ENCODE assay signal across 8 cellular contexts in genomic region chr16:56450275-56450889, GRCh38. TPM values are rescaled to one million over a fixed set of nuclear protein-coding genes. Genes with fewer than 3 reads are reported as not detected.
DNase-seq lines count a peak whose midpoint lies in the region; ATAC-seq, FAIRE-seq and TF ChIP-seq lines count a peak whose summit lies in the region.

No MANE protein-coding gene starts in this region.

- H3K4me3 ChIP-seq in BLaER1 (peak overlapping the region; percentile 90), astrocyte (ENCODE audit: insufficient read depth, low read depth, low read length) (peak overlapping the region; percentile 87), HepG2 (replicated peaks in 1 of 3; ENCODE audit: insufficient read depth in 1 of 3, low read depth in 2 of 3, low read length in 3 of 3) (peak overlapping the region; percentile 93 to 97 (median 96)), upper lobe of left lung (peak overlapping the region; percentile 67 to 97 (median 86))

- peaks cover 84% of the 10 kb centered on the region for H3K79me2 ChIP-seq in astrocyte (ENCODE audit: insufficient read depth, low read length)
- peaks cover 69% of the 10 kb centered on the region for H3K79me2 ChIP-seq in HepG2 (ENCODE audit: insufficient read depth, low read length)

- H4K20me1 ChIP-seq in BLaER1 (peaks cover 56% of the 10 kb centered on the region), astrocyte (ENCODE audit: insufficient read depth, low read length) (peaks cover 54% of the 10 kb centered on the region), HepG2 (ENCODE audit: insufficient read depth, low read length) (peaks cover 30% of the 10 kb centered on the region)

- TF ChIP-seq CTCF in astrocyte (IDR thresholded peaks at IDR 0.05; ENCODE audit: insufficient read depth, low read depth, low read length) (no peak), HepG2 (CRISPR knock-in tag; IDR thresholded peaks at IDR 0.05) (no peak), upper lobe of left lung (IDR thresholded peaks at IDR 0.05) (no peak)

- POLR2A ChIA-PET in HepG2 (lab: Yijun Ruan, JAX): interaction anchor here (1.1 to 1.9 kb wide), 3 partner anchors 10 to 390 kb away, joined by 3 to 27 read pairs (median 10); no protein-coding TSS in a partner anchor

- in situ Hi-C loops in HepG2 (cut with HindIII; ENCODE audit: extremely low pct_ligation_motif_present, low pct_unique_long_range_greater_than_20kb): no loop called here

- DNase-seq in astrocyte (ENCODE audit: low read depth): no peak
- DNase-seq in HepG2 (ENCODE audit: low spot score): no peak
- no peak for DNase-seq in upper lobe of left lung

- H3K4me3 Mint-ChIP-seq in astrocyte (ENCODE audit: unreplicated experiment): peak overlapping the region; percentile 98

- H3K4me1 Mint-ChIP-seq in astrocyte (ENCODE audit: low read depth, unreplicated experiment): peaks cover 24% of the 10 kb centered on the region

- peaks cover under 1% of the 10 kb centered on the region for H3K36me3 Mint-ChIP-seq in astrocyte (ENCODE audit: low read depth, unreplicated experiment)

- no peak for TF ChIP-seq RAD21 in HepG2 (CRISPR knock-in tag; IDR thresholded peaks at IDR 0.05)

- no peaks in the 10 kb centered on the region for H3K9me3 ChIP-seq in BLaER1
- H3K9me3 ChIP-seq in astrocyte (ENCODE audit: insufficient read depth, low read depth, low read length): no peaks in the 10 kb centered on the region
- H3K9me3 ChIP-seq in HepG2 (ENCODE audit: low read length): no peaks in the 10 kb centered on the region
- H3K9me3 ChIP-seq in upper lobe of left lung: no peaks in the 10 kb centered on the region

- H3K36me3 ChIP-seq in BLaER1 (peaks cover 51% of the 10 kb centered on the region), astrocyte (ENCODE audit: insufficient read depth, low read length) (peaks cover 17% of the 10 kb centered on the region), HepG2 (replicated peaks in 1 of 2; ENCODE audit: control insufficient read depth in 1 of 2, insufficient read depth in 2 of 2, low read length in 2 of 2) (peaks cover 7 to 45% of the 10 kb centered on the region in 2 experiments), upper lobe of left lung (peaks cover 3 to 36% (median 7%) of the 10 kb centered on the region in 4 donors)

- TF ChIP-seq POLR2A in HepG2 (IDR thresholded peaks at IDR 0.05; ENCODE audit: insufficient read depth in 1 of 2, low read depth in 2 of 2, low read length in 2 of 2): no peak
- TF ChIP-seq POLR2A in upper lobe of left lung (IDR thresholded peaks at IDR 0.05): no peak

- TF ChIP-seq EP300 in HepG2 (IDR thresholded peaks at IDR 0.05; ENCODE audit: low read depth in 2 of 2, low read length in 2 of 2) (no peak), HepG2 (CRISPR knock-in tag; IDR thresholded peaks at IDR 0.05; ENCODE audit: borderline replicate concordance) (no peak), upper lobe of left lung (IDR thresholded peaks at IDR 0.05) (no peak)

- H3K27ac ChIP-seq in BLaER1: peak overlapping the region; percentile 87
- peak overlapping the region; percentile 83 for H3K27ac ChIP-seq in astrocyte (ENCODE audit: low read depth, low read length)
- H3K27ac ChIP-seq in HepG2 (ENCODE audit: extremely low read length, insufficient read depth, low read length): peak overlapping the region; percentile 87
- H3K27ac ChIP-seq in upper lobe of left lung: peak overlapping the region; percentile 81 to 89 (median 84)

- H3K9ac ChIP-seq in BLaER1 (peak overlapping the region; percentile 88), astrocyte (ENCODE audit: low read length) (peak overlapping the region; percentile 89), HepG2 (ENCODE audit: insufficient read depth, low read depth, low read length) (peak overlapping the region; percentile 89)

- WGBS in HepG2 (ENCODE audit: low lambda C conversion rate): 3% methylated on average over 13 of the region's 13 CpGs
- WGBS in upper lobe of left lung, 2 donors: 13 to 17% methylated on average over 13 of the region's 13 CpGs

- H3K4me1 ChIP-seq in BLaER1 (peaks cover 35% of the 10 kb centered on the region), astrocyte (ENCODE audit: insufficient read depth, low read length) (peaks cover 13% of the 10 kb centered on the region), HepG2 (ENCODE audit: insufficient read depth, low read length) (peaks cover 48% of the 10 kb centered on the region), upper lobe of left lung (peaks cover 18 to 34% (median 29%) of the 10 kb centered on the region in 4 donors)

- H3K4me2 ChIP-seq in BLaER1 (peak overlapping the region; percentile 94), astrocyte (ENCODE audit: low read length) (peak overlapping the region; percentile 90), HepG2 (ENCODE audit: low read depth, low read length) (peak overlapping the region; percentile 83)

- TSS peak; percentile 43 for BruUV-seq in HepG2 (replicated peaks; lab: Mats Ljungman, UMichigan)

- peak overlapping the region; percentile 90 for H2AFZ ChIP-seq in astrocyte (ENCODE audit: low read depth, low read length)
- H2AFZ ChIP-seq in HepG2 (ENCODE audit: low read length): no peak overlapping the region

- CTCF ChIA-PET in HepG2 (lab: Yijun Ruan, JAX; ENCODE audit: low intra/inter-chr PET ratio, low total read pairs): no interaction called here

- H3K27ac Mint-ChIP-seq in astrocyte (ENCODE audit: unreplicated experiment): peak overlapping the region; percentile 83

- no peak for FAIRE-seq in astrocyte (lab: Jason Lieb, UNC)
- no peak for FAIRE-seq in HepG2 (lab: Jason Lieb, UNC)

- intact Hi-C loops in HepG2 (cut with micrococcal nuclease; ENCODE audit: unreplicated experiment): loop anchor here (2.0 to 5.0 kb wide), 3 partner anchors 26 to 68 kb away; partner anchors contain the start of gene AMFR

- H3K27me3 Mint-ChIP-seq in astrocyte (ENCODE audit: low read depth, unreplicated experiment): no peaks in the 10 kb centered on the region

- ATAC-seq in HG03064 (IDR thresholded peaks at IDR 0.05; ENCODE audit: low read depth, unreplicated experiment) (peak; percentile 2), HepG2 (no peak), upper lobe of left lung (ENCODE audit: low FRiP score in 2 of 2) (no peak), HG03045 (IDR thresholded peaks at IDR 0.05; ENCODE audit: unreplicated experiment) (no peak), GM19351 (IDR thresholded peaks at IDR 0.05; ENCODE audit: unreplicated experiment) (no peak), HG02973 (IDR thresholded peaks at IDR 0.05; ENCODE audit: unreplicated experiment) (no peak)

- no peaks in the 10 kb centered on the region for H3K9me3 Mint-ChIP-seq in astrocyte (ENCODE audit: unreplicated experiment)

- no peaks in the 10 kb centered on the region for H3K27me3 ChIP-seq in BLaER1
- H3K27me3 ChIP-seq in astrocyte (ENCODE audit: insufficient read depth, low read length): no peaks in the 10 kb centered on the region
- H3K27me3 ChIP-seq in HepG2 (ENCODE audit: control insufficient read depth in 1 of 2, insufficient read depth in 2 of 2, low read length in 2 of 2): no peaks in the 10 kb centered on the region; a peak in 1 of 5 replicates
- H3K27me3 ChIP-seq in upper lobe of left lung: no peaks in the 10 kb centered on the region

RNA-seq across cellular contexts. Expression of gene NUDT21, which starts 0.8 kb away (rescaled TPM):
- total RNA-seq in astrocyte (86.0 and 86.2 TPM in 2 replicates), HepG2 (2016; rRNA removed; fragmentation: Illumina TruSeq; extraction: Trizol) (210 and 320 TPM in 2 replicates), upper lobe of left lung (10 to 100 TPM; 28.3 to 88.2 (median 51.7) TPM)
- total RNA-seq in HepG2 (2016; cell fraction: cytosol; rRNA removed; fragmentation: Illumina TruSeq; extraction: Trizol; ENCODE audit: low read depth): 59.7 and 74.4 TPM in 2 replicates
- 213 and 328 TPM in 2 replicates for total RNA-seq in HepG2 (2016; cell fraction: insoluble cytoplasmic fraction; rRNA removed; fragmentation: Illumina TruSeq; extraction: Trizol)
- 88.9 and 94.1 TPM in 2 replicates for total RNA-seq in HepG2 (2016; cell fraction: membrane; rRNA removed; fragmentation: Illumina TruSeq; extraction: Trizol)
- 86.2 and 94.1 TPM in 2 replicates for total RNA-seq in HepG2 (2016; cell fraction: nucleus; rRNA removed; fragmentation: Illumina TruSeq; extraction: Trizol)
- polyA plus RNA-seq in HepG2 (2011; rRNA removed): 162 and 177 TPM in 2 replicates
- polyA plus RNA-seq in HepG2 (2011; cell fraction: cytosol; rRNA removed): 66.5 and 107 TPM in 2 replicates
- 51.0 and 61.4 TPM in 2 replicates for polyA plus RNA-seq in HepG2 (2011; cell fraction: nucleus; rRNA removed)
- polyA plus RNA-seq in HepG2 (2012): 136 and 140 TPM in 2 replicates
- 77.0 and 85.0 TPM in 2 replicates for polyA plus RNA-seq in HepG2 (2016; cell fraction: cytosol; fragmentation: Illumina TruSeq; extraction: Trizol; ENCODE audit: low read depth)
- polyA plus RNA-seq in HepG2 (2016; cell fraction: insoluble cytoplasmic fraction; fragmentation: Illumina TruSeq; extraction: Trizol; ENCODE audit: low read depth): 268 and 272 TPM in 2 replicates
- polyA plus RNA-seq in HepG2 (2016; cell fraction: membrane; fragmentation: Illumina TruSeq; extraction: Trizol; ENCODE audit: low read depth): 76.9 and 88.0 TPM in 2 replicates
- polyA plus RNA-seq in HepG2 (2016; cell fraction: nucleus; fragmentation: Illumina TruSeq; extraction: Trizol; ENCODE audit: insufficient read depth, low read depth): 92.2 and 106 TPM in 2 replicates
- 103 and 183 TPM in 2 replicates for polyA minus RNA-seq in HepG2 (2011; rRNA and poly(A)+ RNA removed; ENCODE audit: low replicate concordance)
- polyA minus RNA-seq in HepG2 (2011; cell fraction: cytosol; rRNA and poly(A)+ RNA removed): 89.5 and 101 TPM in 2 replicates
- 81.6 and 84.1 TPM in 2 replicates for polyA minus RNA-seq in HepG2 (2011; cell fraction: nucleus; rRNA and poly(A)+ RNA removed)

RNA-seq across cellular contexts. Expression of gene OGFOD1, which starts 1.0 kb away (rescaled TPM):
- 102 and 107 TPM in 2 replicates for total RNA-seq in astrocyte
- 81.3 and 160 TPM in 2 replicates for total RNA-seq in HepG2 (2016; rRNA removed; fragmentation: Illumina TruSeq; extraction: Trizol)
- total RNA-seq in HepG2 (2016; cell fraction: cytosol; rRNA removed; fragmentation: Illumina TruSeq; extraction: Trizol; ENCODE audit: low read depth): 6.6 and 8.4 TPM in 2 replicates
- total RNA-seq in HepG2 (2016; cell fraction: insoluble cytoplasmic fraction; rRNA removed; fragmentation: Illumina TruSeq; extraction: Trizol): 86.8 and 157 TPM in 2 replicates
- total RNA-seq in HepG2 (2016; cell fraction: membrane; rRNA removed; fragmentation: Illumina TruSeq; extraction: Trizol): 20.3 and 27.2 TPM in 2 replicates
- total RNA-seq in HepG2 (2016; cell fraction: nucleus; rRNA removed; fragmentation: Illumina TruSeq; extraction: Trizol): 53.7 and 58.7 TPM in 2 replicates
- 31.1 and 35.2 TPM in 2 replicates for polyA plus RNA-seq in HepG2 (2011; rRNA removed)
- 20.7 and 32.8 TPM in 2 replicates for polyA plus RNA-seq in HepG2 (2011; cell fraction: cytosol; rRNA removed)
- polyA plus RNA-seq in HepG2 (2011; cell fraction: nucleus; rRNA removed): 11.1 and 14.6 TPM in 2 replicates
- polyA plus RNA-seq in HepG2 (2012): 44.7 and 68.7 TPM in 2 replicates
- polyA plus RNA-seq in HepG2 (2016; cell fraction: cytosol; fragmentation: Illumina TruSeq; extraction: Trizol; ENCODE audit: low read depth): 6.1 and 7.5 TPM in 2 replicates
- polyA plus RNA-seq in HepG2 (2016; cell fraction: insoluble cytoplasmic fraction; fragmentation: Illumina TruSeq; extraction: Trizol; ENCODE audit: low read depth): 139 and 141 TPM in 2 replicates
- polyA plus RNA-seq in HepG2 (2016; cell fraction: membrane; fragmentation: Illumina TruSeq; extraction: Trizol; ENCODE audit: low read depth): 14.8 and 18.5 TPM in 2 replicates
- 48.7 and 52.3 TPM in 2 replicates for polyA plus RNA-seq in HepG2 (2016; cell fraction: nucleus; fragmentation: Illumina TruSeq; extraction: Trizol; ENCODE audit: insufficient read depth, low read depth)
- polyA minus RNA-seq in HepG2 (2011; rRNA and poly(A)+ RNA removed; ENCODE audit: low replicate concordance): 28.6 and 57.3 TPM in 2 replicates
- 24.4 and 40.4 TPM in 2 replicates for polyA minus RNA-seq in HepG2 (2011; cell fraction: cytosol; rRNA and poly(A)+ RNA removed)
- 61.2 and 74.1 TPM in 2 replicates for polyA minus RNA-seq in HepG2 (2011; cell fraction: nucleus; rRNA and poly(A)+ RNA removed)
- total RNA-seq in upper lobe of left lung: 10 to 100 TPM; 19.8 to 72.3 (median 29.7) TPM

RNA-seq across cellular contexts. Expression of gene AMFR, which starts 25.0 kb away (rescaled TPM):
- total RNA-seq in astrocyte (86.2 TPM in 2 replicates), HepG2 (2016; rRNA removed; fragmentation: Illumina TruSeq; extraction: Trizol) (80.0 and 108 TPM in 2 replicates), upper lobe of left lung (100 to 1,000 TPM in 3 of 6 donors, 10 to 100 TPM in 3; 67.1 to 344 (median 98.0) TPM)
- total RNA-seq in HepG2 (2016; cell fraction: cytosol; rRNA removed; fragmentation: Illumina TruSeq; extraction: Trizol; ENCODE audit: low read depth): 55.3 and 57.1 TPM in 2 replicates
- 75.8 and 107 TPM in 2 replicates for total RNA-seq in HepG2 (2016; cell fraction: insoluble cytoplasmic fraction; rRNA removed; fragmentation: Illumina TruSeq; extraction: Trizol)
- 115 and 121 TPM in 2 replicates for total RNA-seq in HepG2 (2016; cell fraction: membrane; rRNA removed; fragmentation: Illumina TruSeq; extraction: Trizol)
- 88.4 and 97.8 TPM in 2 replicates for total RNA-seq in HepG2 (2016; cell fraction: nucleus; rRNA removed; fragmentation: Illumina TruSeq; extraction: Trizol)
- polyA plus RNA-seq in HepG2 (2011; rRNA removed): 52.9 and 65.3 TPM in 2 replicates
- polyA plus RNA-seq in HepG2 (2011; cell fraction: cytosol; rRNA removed): 73.6 and 88.0 TPM in 2 replicates
- 63.5 and 69.1 TPM in 2 replicates for polyA plus RNA-seq in HepG2 (2011; cell fraction: nucleus; rRNA removed)
- 68.8 and 77.0 TPM in 2 replicates for polyA plus RNA-seq in HepG2 (2012)
- 27.7 and 29.0 TPM in 2 replicates for polyA plus RNA-seq in HepG2 (2016; cell fraction: cytosol; fragmentation: Illumina TruSeq; extraction: Trizol; ENCODE audit: low read depth)
- polyA plus RNA-seq in HepG2 (2016; cell fraction: insoluble cytoplasmic fraction; fragmentation: Illumina TruSeq; extraction: Trizol; ENCODE audit: low read depth): 47.4 and 56.2 TPM in 2 replicates
- polyA plus RNA-seq in HepG2 (2016; cell fraction: membrane; fragmentation: Illumina TruSeq; extraction: Trizol; ENCODE audit: low read depth): 56.5 and 62.9 TPM in 2 replicates
- polyA plus RNA-seq in HepG2 (2016; cell fraction: nucleus; fragmentation: Illumina TruSeq; extraction: Trizol; ENCODE audit: insufficient read depth, low read depth): 75.6 and 79.3 TPM in 2 replicates
- 174 and 688 TPM in 2 replicates for polyA minus RNA-seq in HepG2 (2011; rRNA and poly(A)+ RNA removed; ENCODE audit: low replicate concordance)
- polyA minus RNA-seq in HepG2 (2011; cell fraction: cytosol; rRNA and poly(A)+ RNA removed): 186 and 219 TPM in 2 replicates
- 164 and 181 TPM in 2 replicates for polyA minus RNA-seq in HepG2 (2011; cell fraction: nucleus; rRNA and poly(A)+ RNA removed)
